ENCODE assay signal across 1 cellular context in genomic region chr20:653110-653589, GRCh38.
A peak's percentile ranks its signal among the peaks of the same experiment; 100 is the strongest.
TF ChIP-seq lines count a peak whose summit lies in the region.

Gene SRXN1, minus strand, starts transcription at chr20:653200. Its CDS starts 15 bp downstream, at chr20:653185.

TF ChIP-seq in HepG2, 621 proteins besides CTCF, POLR2A, EP300 and RAD21 (continued from another document and continues in another):
- TF ChIP-seq ZBTB43 (CRISPR knock-in tag; conservative IDR thresholded peaks at IDR 0.05) = peak; percentile 48; the same call in 1 of the 2 replicates
- TF ChIP-seq, protein P1, sequence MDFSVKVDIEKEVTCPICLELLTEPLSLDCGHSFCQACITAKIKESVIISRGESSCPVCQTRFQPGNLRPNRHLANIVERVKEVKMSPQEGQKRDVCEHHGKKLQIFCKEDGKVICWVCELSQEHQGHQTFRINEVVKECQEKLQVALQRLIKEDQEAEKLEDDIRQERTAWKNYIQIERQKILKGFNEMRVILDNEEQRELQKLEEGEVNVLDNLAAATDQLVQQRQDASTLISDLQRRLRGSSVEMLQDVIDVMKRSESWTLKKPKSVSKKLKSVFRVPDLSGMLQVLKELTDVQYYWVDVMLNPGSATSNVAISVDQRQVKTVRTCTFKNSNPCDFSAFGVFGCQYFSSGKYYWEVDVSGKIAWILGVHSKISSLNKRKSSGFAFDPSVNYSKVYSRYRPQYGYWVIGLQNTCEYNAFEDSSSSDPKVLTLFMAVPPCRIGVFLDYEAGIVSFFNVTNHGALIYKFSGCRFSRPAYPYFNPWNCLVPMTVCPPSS (IDR thresholded peaks at IDR 0.05) = no peak
- no peak for TF ChIP-seq RFXANK (CRISPR knock-in tag; IDR thresholded peaks at IDR 0.05)
- no peak for TF ChIP-seq ZBTB26 (CRISPR knock-in tag; IDR thresholded peaks at IDR 0.05; ENCODE audit: borderline replicate concordance)
- peak; percentile 81; the same call in 1 of the 2 replicates for TF ChIP-seq SPEN (CRISPR knock-in tag; IDR thresholded peaks at IDR 0.05; ENCODE audit: low read depth)
- no peak for TF ChIP-seq ZNF737 (CRISPR knock-in tag; IDR thresholded peaks at IDR 0.05; ENCODE audit: borderline replicate concordance)
- TF ChIP-seq NFE2 (CRISPR knock-in tag; IDR thresholded peaks at IDR 0.05) = no peak
- no peak for TF ChIP-seq MBD4 (IDR thresholded peaks at IDR 0.05; ENCODE audit: borderline replicate concordance, low read length)
- TF ChIP-seq, protein P2, sequence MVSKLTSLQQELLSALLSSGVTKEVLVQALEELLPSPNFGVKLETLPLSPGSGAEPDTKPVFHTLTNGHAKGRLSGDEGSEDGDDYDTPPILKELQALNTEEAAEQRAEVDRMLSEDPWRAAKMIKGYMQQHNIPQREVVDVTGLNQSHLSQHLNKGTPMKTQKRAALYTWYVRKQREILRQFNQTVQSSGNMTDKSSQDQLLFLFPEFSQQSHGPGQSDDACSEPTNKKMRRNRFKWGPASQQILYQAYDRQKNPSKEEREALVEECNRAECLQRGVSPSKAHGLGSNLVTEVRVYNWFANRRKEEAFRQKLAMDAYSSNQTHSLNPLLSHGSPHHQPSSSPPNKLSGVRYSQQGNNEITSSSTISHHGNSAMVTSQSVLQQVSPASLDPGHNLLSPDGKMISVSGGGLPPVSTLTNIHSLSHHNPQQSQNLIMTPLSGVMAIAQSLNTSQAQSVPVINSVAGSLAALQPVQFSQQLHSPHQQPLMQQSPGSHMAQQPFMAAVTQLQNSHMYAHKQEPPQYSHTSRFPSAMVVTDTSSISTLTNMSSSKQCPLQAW (CRISPR knock-in tag; IDR thresholded peaks at IDR 0.05) = no peak
- no peak for TF ChIP-seq LRRFIP1 (CRISPR knock-in tag; conservative IDR thresholded peaks at IDR 0.05)
- TF ChIP-seq NFYB (CRISPR knock-in tag; IDR thresholded peaks at IDR 0.05) = no peak
- no peak for TF ChIP-seq FOXM1 (CRISPR knock-in tag; IDR thresholded peaks at IDR 0.05)
- peak; percentile 89; the same call in 1 of the 2 replicates for TF ChIP-seq IRX3 (CRISPR knock-in tag; IDR thresholded peaks at IDR 0.05; ENCODE audit: borderline replicate concordance, low read depth)
- no peak for TF ChIP-seq ADNP (CRISPR knock-in tag; IDR thresholded peaks at IDR 0.05)
- TF ChIP-seq DPF2 (CRISPR knock-in tag; IDR thresholded peaks at IDR 0.05; ENCODE audit: borderline replicate concordance, low read depth) = no peak
- TF ChIP-seq, protein P3, sequence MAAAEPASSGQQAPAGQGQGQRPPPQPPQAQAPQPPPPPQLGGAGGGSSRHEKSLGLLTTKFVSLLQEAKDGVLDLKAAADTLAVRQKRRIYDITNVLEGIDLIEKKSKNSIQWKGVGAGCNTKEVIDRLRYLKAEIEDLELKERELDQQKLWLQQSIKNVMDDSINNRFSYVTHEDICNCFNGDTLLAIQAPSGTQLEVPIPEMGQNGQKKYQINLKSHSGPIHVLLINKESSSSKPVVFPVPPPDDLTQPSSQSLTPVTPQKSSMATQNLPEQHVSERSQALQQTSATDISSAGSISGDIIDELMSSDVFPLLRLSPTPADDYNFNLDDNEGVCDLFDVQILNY (CRISPR knock-in tag; conservative IDR thresholded peaks at IDR 0.05) = peak; percentile 61
- TF ChIP-seq, protein P4, sequence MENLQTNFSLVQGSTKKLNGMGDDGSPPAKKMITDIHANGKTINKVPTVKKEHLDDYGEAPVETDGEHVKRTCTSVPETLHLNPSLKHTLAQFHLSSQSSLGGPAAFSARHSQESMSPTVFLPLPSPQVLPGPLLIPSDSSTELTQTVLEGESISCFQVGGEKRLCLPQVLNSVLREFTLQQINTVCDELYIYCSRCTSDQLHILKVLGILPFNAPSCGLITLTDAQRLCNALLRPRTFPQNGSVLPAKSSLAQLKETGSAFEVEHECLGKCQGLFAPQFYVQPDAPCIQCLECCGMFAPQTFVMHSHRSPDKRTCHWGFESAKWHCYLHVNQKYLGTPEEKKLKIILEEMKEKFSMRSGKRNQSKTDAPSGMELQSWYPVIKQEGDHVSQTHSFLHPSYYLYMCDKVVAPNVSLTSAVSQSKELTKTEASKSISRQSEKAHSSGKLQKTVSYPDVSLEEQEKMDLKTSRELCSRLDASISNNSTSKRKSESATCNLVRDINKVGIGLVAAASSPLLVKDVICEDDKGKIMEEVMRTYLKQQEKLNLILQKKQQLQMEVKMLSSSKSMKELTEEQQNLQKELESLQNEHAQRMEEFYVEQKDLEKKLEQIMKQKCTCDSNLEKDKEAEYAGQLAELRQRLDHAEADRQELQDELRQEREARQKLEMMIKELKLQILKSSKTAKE (CRISPR knock-in tag; IDR thresholded peaks at IDR 0.05; ENCODE audit: borderline replicate concordance) = peak; percentile 40; the same call in 1 of the 2 replicates
- no peak for TF ChIP-seq ISL2 (CRISPR knock-in tag; IDR thresholded peaks at IDR 0.05)
- TF ChIP-seq, protein P5, sequence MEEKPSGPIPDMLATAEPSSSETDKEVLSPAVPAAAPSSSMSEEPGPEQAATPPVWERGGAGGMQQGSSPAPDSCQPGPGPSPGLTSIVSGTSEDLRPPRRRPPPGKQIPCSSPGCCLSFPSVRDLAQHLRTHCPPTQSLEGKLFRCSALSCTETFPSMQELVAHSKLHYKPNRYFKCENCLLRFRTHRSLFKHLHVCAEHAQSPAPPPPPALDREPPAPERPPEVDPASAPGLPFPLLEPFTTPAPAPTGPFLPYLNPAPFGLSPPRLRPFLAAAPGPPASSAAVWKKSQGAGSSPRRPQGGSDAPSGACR (CRISPR knock-in tag; IDR thresholded peaks at IDR 0.05) = peak; percentile 87; the same call in 1 of the 2 replicates
- TF ChIP-seq TGIF2 (CRISPR knock-in tag; IDR thresholded peaks at IDR 0.05) = peak; percentile 68
- TF ChIP-seq ZKSCAN8 (CRISPR knock-in tag; IDR thresholded peaks at IDR 0.05; ENCODE audit: borderline replicate concordance) = no peak; the same call in 1 of the 2 replicates
- no peak for TF ChIP-seq PHB2 (IDR thresholded peaks at IDR 0.05; ENCODE audit: partially characterized antibody)
- no peak for TF ChIP-seq HNRNPUL1 (IDR thresholded peaks at IDR 0.05; ENCODE audit: low read depth, low read length)
- no peak for TF ChIP-seq TRIM24 (CRISPR knock-in tag; IDR thresholded peaks at IDR 0.05)
- TF ChIP-seq KLF16 (CRISPR knock-in tag; IDR thresholded peaks at IDR 0.05) = peak in 1 of 2 experiments; percentile 91; a peak in 1 of 4 replicates
- TF ChIP-seq, protein P6, sequence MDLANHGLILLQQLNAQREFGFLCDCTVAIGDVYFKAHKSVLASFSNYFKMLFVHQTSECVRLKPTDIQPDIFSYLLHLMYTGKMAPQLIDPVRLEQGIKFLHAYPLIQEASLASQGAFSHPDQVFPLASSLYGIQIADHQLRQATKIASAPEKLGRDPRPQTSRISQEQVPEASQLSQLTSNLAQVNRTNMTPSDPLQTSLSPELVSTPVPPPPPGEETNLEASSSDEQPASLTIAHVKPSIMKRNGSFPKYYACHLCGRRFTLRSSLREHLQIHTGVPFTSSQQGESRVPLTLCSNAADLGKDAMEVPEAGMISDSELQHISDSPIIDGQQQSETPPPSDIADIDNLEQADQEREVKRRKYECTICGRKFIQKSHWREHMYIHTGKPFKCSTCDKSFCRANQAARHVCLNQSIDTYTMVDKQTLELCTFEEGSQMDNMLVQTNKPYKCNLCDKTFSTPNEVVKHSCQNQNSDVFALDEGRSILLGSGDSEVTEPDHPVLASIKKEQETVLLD (CRISPR knock-in tag; IDR thresholded peaks at IDR 0.05; ENCODE audit: low read depth) = peak; percentile 78; the same call in 1 of the 2 replicates
- TF ChIP-seq GRHL1 (CRISPR knock-in tag; conservative IDR thresholded peaks at IDR 0.05) = no peak; the same call in 1 of the 2 replicates
- no peak for TF ChIP-seq PLRG1 (conservative IDR thresholded peaks at IDR 0.05)
- no peak; the same call in none of the 2 replicates for TF ChIP-seq ARNT2 (CRISPR knock-in tag; IDR thresholded peaks at IDR 0.05; ENCODE audit: low read depth)
- TF ChIP-seq RAD51 (IDR thresholded peaks at IDR 0.05; ENCODE audit: borderline replicate concordance) = no peak
- no peak for TF ChIP-seq MLXIP (CRISPR knock-in tag; IDR thresholded peaks at IDR 0.05; ENCODE audit: borderline replicate concordance)
- peak; percentile 70; the same call in 1 of the 2 replicates for TF ChIP-seq ZNF816 (CRISPR knock-in tag; IDR thresholded peaks at IDR 0.05; ENCODE audit: borderline replicate concordance)
- peak; percentile 79 for TF ChIP-seq RARA (CRISPR knock-in tag; IDR thresholded peaks at IDR 0.05)
- no peak for TF ChIP-seq KMT2B (CRISPR knock-in tag; IDR thresholded peaks at IDR 0.05)
- TF ChIP-seq ZNF746 (CRISPR knock-in tag; IDR thresholded peaks at IDR 0.05) = peak; percentile 62; the same call in 1 of the 2 replicates
- TF ChIP-seq MTA1 (CRISPR knock-in tag; IDR thresholded peaks at IDR 0.05; ENCODE audit: borderline replicate concordance) = peak; percentile 40; the same call in 1 of the 2 replicates
- TF ChIP-seq ZMAT3 (CRISPR knock-in tag; conservative IDR thresholded peaks at IDR 0.05) = no peak
- TF ChIP-seq SALL2 (CRISPR knock-in tag; IDR thresholded peaks at IDR 0.05) = peak; percentile 99
- no peak for TF ChIP-seq ZEB1 (IDR thresholded peaks at IDR 0.05; ENCODE audit: insufficient replicate concordance, low read depth)
- TF ChIP-seq IKZF1 (IDR thresholded peaks at IDR 0.05) = no peak
- no peak for TF ChIP-seq FLYWCH1 (CRISPR knock-in tag; IDR thresholded peaks at IDR 0.05)
- 0 out of 2 replicates have a peak, but pooled peaks have one; percentile 12 for TF ChIP-seq ZMAT5 (CRISPR knock-in tag; IDR thresholded peaks at IDR 0.05; ENCODE audit: borderline replicate concordance, low read depth)
- peak; percentile 67; the same call in 1 of the 2 replicates for TF ChIP-seq ZBTB7A (CRISPR knock-in tag; IDR thresholded peaks at IDR 0.05)
